In genomic region chr7:130486114-130486962, GRCh38 we compare ENCODE assay signal across 1 cellular context.
TF ChIP-seq lines count a peak whose summit lies in the region.

No MANE protein-coding gene starts in this region.

TF ChIP-seq in HepG2, 621 proteins besides CTCF, POLR2A, EP300 and RAD21 (continued from another document and continues in another):
- 0 out of 2 replicates have a peak, but pooled peaks have one; percentile 32 for TF ChIP-seq ZNF646 (CRISPR knock-in tag; IDR thresholded peaks at IDR 0.05)
- peak; percentile 72; the same call in 1 of the 2 replicates for TF ChIP-seq ZNF552 (CRISPR knock-in tag; IDR thresholded peaks at IDR 0.05; ENCODE audit: borderline replicate concordance)
- peak; percentile 31; the same call in 1 of the 2 replicates for TF ChIP-seq BHLHE40 (IDR thresholded peaks at IDR 0.05; ENCODE audit: low read length)
- 0 out of 2 replicates have a peak, but pooled peaks have one; percentile 37 for TF ChIP-seq ZNF160 (CRISPR knock-in tag; IDR thresholded peaks at IDR 0.05)
- no peak for TF ChIP-seq ZNF503 (CRISPR knock-in tag; IDR thresholded peaks at IDR 0.05)
- TF ChIP-seq ZNF598 (CRISPR knock-in tag; IDR thresholded peaks at IDR 0.05; ENCODE audit: borderline replicate concordance), result 0 out of 2 replicates have a peak, but pooled peaks have one; percentile 35
- TF ChIP-seq REPIN1 (CRISPR knock-in tag; IDR thresholded peaks at IDR 0.05; ENCODE audit: borderline replicate concordance, low read depth), result peak; percentile 88; the same call in 1 of the 2 replicates
- peak; percentile 78 for TF ChIP-seq PHF20 (CRISPR knock-in tag; IDR thresholded peaks at IDR 0.05)
- peak; percentile 89 for TF ChIP-seq SPEN (CRISPR knock-in tag; IDR thresholded peaks at IDR 0.05; ENCODE audit: low read depth)
- TF ChIP-seq ARID2 (CRISPR knock-in tag; IDR thresholded peaks at IDR 0.05; ENCODE audit: borderline replicate concordance), result 0 out of 2 replicates have a peak, but pooled peaks have one; percentile 48
- no peak for TF ChIP-seq ZBTB40 (IDR thresholded peaks at IDR 0.05)
- TF ChIP-seq ZBTB40 (CRISPR knock-in tag; IDR thresholded peaks at IDR 0.05), result peak; percentile 76
- TF ChIP-seq KLF13 (CRISPR knock-in tag; IDR thresholded peaks at IDR 0.05), result 0 out of 2 replicates have a peak, but pooled peaks have one; percentile 47
- TF ChIP-seq ZMAT3 (CRISPR knock-in tag; conservative IDR thresholded peaks at IDR 0.05), result peak; percentile 92; the same call in 1 of the 2 replicates
- peak; percentile 54; the same call in 1 of the 2 replicates for TF ChIP-seq SMAD9 (CRISPR knock-in tag; IDR thresholded peaks at IDR 0.05)
- peak; percentile 44; the same call in 1 of the 2 replicates for TF ChIP-seq TGIF2 (CRISPR knock-in tag; IDR thresholded peaks at IDR 0.05)
- peak; percentile 81 for TF ChIP-seq NR2C2 (CRISPR knock-in tag; IDR thresholded peaks at IDR 0.05; ENCODE audit: borderline replicate concordance)
- TF ChIP-seq RNF2 (conservative IDR thresholded peaks at IDR 0.05; ENCODE audit: low read depth), result peak; percentile 87
- TF ChIP-seq SP4 (CRISPR knock-in tag; IDR thresholded peaks at IDR 0.05), result no peak
- TF ChIP-seq SRSF1 (optimal IDR thresholded peaks at IDR 0.05; ENCODE audit: low read depth, low read length), result no peak
- peak; percentile 56 for TF ChIP-seq ASH2L (IDR thresholded peaks at IDR 0.05; ENCODE audit: insufficient read length, low read depth, low read length)
- no peak for TF ChIP-seq GPBP1L1 (CRISPR knock-in tag; IDR thresholded peaks at IDR 0.05)
- TF ChIP-seq ZNF777 (CRISPR knock-in tag; IDR thresholded peaks at IDR 0.05), result 0 out of 2 replicates have a peak, but pooled peaks have one; percentile 2
- TF ChIP-seq ZEB1 (IDR thresholded peaks at IDR 0.05; ENCODE audit: insufficient replicate concordance, low read depth), result peak; percentile 86
- TF ChIP-seq ZNF879 (CRISPR knock-in tag; IDR thresholded peaks at IDR 0.05), result peak; percentile 87; the same call in 1 of the 2 replicates
- TF ChIP-seq AFF4 (CRISPR knock-in tag; IDR thresholded peaks at IDR 0.05), result no peak
- no peak for TF ChIP-seq MTA3 (CRISPR knock-in tag; IDR thresholded peaks at IDR 0.05)
- TF ChIP-seq HOXA7 (CRISPR knock-in tag; IDR thresholded peaks at IDR 0.05), result no peak
- TF ChIP-seq AGO2 (optimal IDR thresholded peaks at IDR 0.05; ENCODE audit: low read depth, low read length), result peak; percentile 40
- TF ChIP-seq NFKBIZ (CRISPR knock-in tag; IDR thresholded peaks at IDR 0.05), result 0 out of 2 replicates have a peak, but pooled peaks have one; percentile 54
- no peak for TF ChIP-seq ZNF432 (CRISPR knock-in tag; IDR thresholded peaks at IDR 0.05; ENCODE audit: borderline replicate concordance)
- peak; percentile 54; the same call in 1 of the 2 replicates for TF ChIP-seq ZNF782 (CRISPR knock-in tag; IDR thresholded peaks at IDR 0.05; ENCODE audit: borderline replicate concordance)
- TF ChIP-seq ZNF747 (CRISPR knock-in tag; IDR thresholded peaks at IDR 0.05; ENCODE audit: borderline replicate concordance), result 0 out of 2 replicates have a peak, but pooled peaks have one; percentile 44
- TF ChIP-seq BRD4 (CRISPR knock-in tag; IDR thresholded peaks at IDR 0.05), result 0 out of 2 replicates have a peak, but pooled peaks have one; percentile 24
- TF ChIP-seq POLR2G (IDR thresholded peaks at IDR 0.05; ENCODE audit: low read depth, low read length), result peak; percentile 56; the same call in 1 of the 2 replicates
- no peak for TF ChIP-seq ZNF121 (CRISPR knock-in tag; IDR thresholded peaks at IDR 0.05)
